1 cellular context compared by ENCODE assay signal in the genomic region with DNA sequence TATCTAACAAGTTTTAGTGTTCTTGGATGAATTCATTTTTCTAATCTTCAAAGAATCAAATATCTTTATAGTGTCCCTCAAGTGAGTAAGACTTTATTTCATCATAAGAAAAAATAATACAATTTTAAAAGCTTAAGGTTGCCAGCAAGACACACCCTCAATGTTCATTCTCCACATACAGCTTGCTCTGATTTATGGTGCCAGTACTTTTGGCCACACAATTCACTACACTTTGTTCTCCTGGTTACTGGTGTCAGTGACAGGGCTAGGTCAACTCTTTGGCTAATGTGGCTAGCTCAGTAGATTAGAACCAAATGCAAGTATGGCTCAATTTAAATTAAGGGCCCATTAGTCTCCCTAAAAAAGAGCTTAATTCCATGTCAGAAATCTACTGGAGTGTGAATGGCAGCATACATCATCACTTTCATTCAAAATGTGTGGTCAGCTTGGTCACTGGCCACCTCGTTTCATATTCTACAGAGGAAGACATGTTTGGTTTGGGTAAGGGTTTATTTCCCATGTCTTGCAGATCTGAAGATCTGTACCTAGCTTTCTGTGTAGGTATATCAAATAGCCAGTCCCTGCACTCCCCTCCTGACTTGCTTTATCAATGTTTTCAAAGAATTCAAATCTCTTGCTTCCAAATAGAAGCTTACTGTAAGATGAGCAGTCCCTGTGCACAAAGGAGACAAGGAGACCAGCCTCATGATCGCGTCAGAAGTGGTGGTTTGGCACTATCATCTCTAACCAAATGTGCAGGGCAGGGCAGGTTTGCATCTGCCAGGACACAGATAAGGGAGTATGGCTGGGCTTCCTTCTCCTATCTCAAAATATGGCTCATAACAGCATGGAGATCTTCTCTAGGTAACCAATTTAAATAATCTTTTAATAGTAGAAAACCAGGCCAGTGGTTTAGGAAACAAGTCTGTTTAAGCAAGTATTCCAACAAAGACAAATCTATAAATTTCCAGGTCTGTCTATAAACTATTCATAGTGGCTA.
TF ChIP-seq lines count a peak whose summit lies in the region.

No MANE protein-coding gene starts in this region.

TF ChIP-seq in K562, 482 proteins besides CTCF, POLR2A, EP300 and RAD21 (continued from another document):
- TF ChIP-seq, protein P1, sequence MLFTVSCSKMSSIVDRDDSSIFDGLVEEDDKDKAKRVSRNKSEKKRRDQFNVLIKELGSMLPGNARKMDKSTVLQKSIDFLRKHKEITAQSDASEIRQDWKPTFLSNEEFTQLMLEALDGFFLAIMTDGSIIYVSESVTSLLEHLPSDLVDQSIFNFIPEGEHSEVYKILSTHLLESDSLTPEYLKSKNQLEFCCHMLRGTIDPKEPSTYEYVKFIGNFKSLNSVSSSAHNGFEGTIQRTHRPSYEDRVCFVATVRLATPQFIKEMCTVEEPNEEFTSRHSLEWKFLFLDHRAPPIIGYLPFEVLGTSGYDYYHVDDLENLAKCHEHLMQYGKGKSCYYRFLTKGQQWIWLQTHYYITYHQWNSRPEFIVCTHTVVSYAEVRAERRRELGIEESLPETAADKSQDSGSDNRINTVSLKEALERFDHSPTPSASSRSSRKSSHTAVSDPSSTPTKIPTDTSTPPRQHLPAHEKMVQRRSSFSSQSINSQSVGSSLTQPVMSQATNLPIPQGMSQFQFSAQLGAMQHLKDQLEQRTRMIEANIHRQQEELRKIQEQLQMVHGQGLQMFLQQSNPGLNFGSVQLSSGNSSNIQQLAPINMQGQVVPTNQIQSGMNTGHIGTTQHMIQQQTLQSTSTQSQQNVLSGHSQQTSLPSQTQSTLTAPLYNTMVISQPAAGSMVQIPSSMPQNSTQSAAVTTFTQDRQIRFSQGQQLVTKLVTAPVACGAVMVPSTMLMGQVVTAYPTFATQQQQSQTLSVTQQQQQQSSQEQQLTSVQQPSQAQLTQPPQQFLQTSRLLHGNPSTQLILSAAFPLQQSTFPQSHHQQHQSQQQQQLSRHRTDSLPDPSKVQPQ (CRISPR knock-in tag; IDR thresholded peaks at IDR 0.05; ENCODE audit: borderline replicate concordance): no peak
- TF ChIP-seq SETDB1 (IDR thresholded peaks at IDR 0.05; ENCODE audit: low read length) (no peak), NR2C1 (IDR thresholded peaks at IDR 0.05) (peak; percentile 36; the same call in 1 of the 2 replicates), NR2C1 (tag; IDR thresholded peaks at IDR 0.05) (no peak), PURB (CRISPR knock-in tag; IDR thresholded peaks at IDR 0.05; ENCODE audit: low read depth) (no peak)
